1 cellular context compared by ENCODE assay signal in genomic region chr16:27179500-27180072, GRCh38.
TF ChIP-seq lines count a peak whose summit lies in the region.

No MANE protein-coding gene starts in this region.

TF ChIP-seq in K562, 482 proteins besides CTCF, POLR2A, EP300 and RAD21 (continued from another document and continues in another):
- no peak for TF ChIP-seq ATF4 (CRISPR knock-in tag; IDR thresholded peaks at IDR 0.05)
- TF ChIP-seq ZHX1 (conservative IDR thresholded peaks at IDR 0.05; ENCODE audit: low read length) = 0 out of 2 replicates have a peak, but pooled peaks have one; percentile 28
- TF ChIP-seq DEAF1 (CRISPR knock-in tag; IDR thresholded peaks at IDR 0.05) = peak; percentile 75
- peak in 1 of 2 experiments; percentile 46; a peak in 1 of 4 replicates for TF ChIP-seq RCOR1 (IDR thresholded peaks at IDR 0.05; ENCODE audit: borderline replicate concordance in 1 of 2, low read depth in 2 of 2, low read length in 2 of 2)
- TF ChIP-seq SRSF7 (optimal IDR thresholded peaks at IDR 0.05; ENCODE audit: low read depth, low read length) = no peak
- no peak for TF ChIP-seq RHOXF2B (CRISPR knock-in tag; conservative IDR thresholded peaks at IDR 0.05)
- peak; percentile 55; the same call in 1 of the 2 replicates for TF ChIP-seq CC2D1A (IDR thresholded peaks at IDR 0.05)
- TF ChIP-seq ELK1 (CRISPR knock-in tag; IDR thresholded peaks at IDR 0.05) = no peak
- TF ChIP-seq SMARCB1 (IDR thresholded peaks at IDR 0.05; ENCODE audit: insufficient read length, low read depth) = no peak
- TF ChIP-seq MCM5 (IDR thresholded peaks at IDR 0.05; ENCODE audit: low read depth) = no peak
- TF ChIP-seq ZNF165 (CRISPR knock-in tag; IDR thresholded peaks at IDR 0.05; ENCODE audit: borderline replicate concordance) = no peak
- no peak for TF ChIP-seq U2AF1 (optimal IDR thresholded peaks at IDR 0.05; ENCODE audit: low read depth, low read length)
- no peak for TF ChIP-seq MXD1 (CRISPR knock-in tag; IDR thresholded peaks at IDR 0.05; ENCODE audit: borderline replicate concordance, poor library complexity, severe bottlenecking)
- TF ChIP-seq ATF3 (IDR thresholded peaks at IDR 0.05) = peak; percentile 32; the same call in 1 of the 2 replicates
- TF ChIP-seq ATF3 (CRISPR knock-in tag; conservative IDR thresholded peaks at IDR 0.05) = no peak
- peak; percentile 48; the same call in 1 of the 2 replicates for TF ChIP-seq SPI1 (IDR thresholded peaks at IDR 0.05; ENCODE audit: borderline replicate concordance, low read depth, low read length)
- no peak for TF ChIP-seq NCOA6 (IDR thresholded peaks at IDR 0.05)
- peak; percentile 19 for TF ChIP-seq PRDM10 (IDR thresholded peaks at IDR 0.05; ENCODE audit: partially characterized antibody)
- TF ChIP-seq RB1 (IDR thresholded peaks at IDR 0.05; ENCODE audit: low read depth) = peak; percentile 72; the same call in 1 of the 2 replicates
- TF ChIP-seq NFXL1 (CRISPR knock-in tag; IDR thresholded peaks at IDR 0.05) = no peak
- no peak for TF ChIP-seq PML (IDR thresholded peaks at IDR 0.05; ENCODE audit: low read length)
- TF ChIP-seq FOXJ2 (tag; IDR thresholded peaks at IDR 0.05) = no peak
- 0 out of 2 replicates have a peak, but pooled peaks have one; percentile 13 for TF ChIP-seq ZKSCAN1 (IDR thresholded peaks at IDR 0.05; ENCODE audit: low read depth, low read length)
- no peak for TF ChIP-seq ZNF23 (CRISPR knock-in tag; IDR thresholded peaks at IDR 0.05)
- no peak for TF ChIP-seq BCL6 (CRISPR knock-in tag; IDR thresholded peaks at IDR 0.05)
- TF ChIP-seq CXXC5 (CRISPR knock-in tag; IDR thresholded peaks at IDR 0.05) = peak; percentile 44
- TF ChIP-seq PCBP1 (IDR thresholded peaks at IDR 0.05; ENCODE audit: low read depth, low read length, poor library complexity, severe bottlenecking) = no peak
- no peak for TF ChIP-seq ATF1 (CRISPR knock-in tag; IDR thresholded peaks at IDR 0.05)
- TF ChIP-seq ATF1 (tag; IDR thresholded peaks at IDR 0.05) = peak; percentile 31; the same call in 1 of the 2 replicates
- TF ChIP-seq ZNF175 (CRISPR knock-in tag; IDR thresholded peaks at IDR 0.05; ENCODE audit: low read depth) = no peak
- TF ChIP-seq ELF4 (CRISPR knock-in tag; IDR thresholded peaks at IDR 0.05) = 0 out of 2 replicates have a peak, but pooled peaks have one; percentile 31
- no peak for TF ChIP-seq PHTF2 (CRISPR knock-in tag; IDR thresholded peaks at IDR 0.05)
- TF ChIP-seq E2F3 (CRISPR knock-in tag; IDR thresholded peaks at IDR 0.05) = 0 out of 2 replicates have a peak, but pooled peaks have one; percentile 26
- peak; percentile 91 for TF ChIP-seq SMC3 (conservative IDR thresholded peaks at IDR 0.05; ENCODE audit: insufficient read depth, low read depth, low read length)
- 0 out of 2 replicates have a peak, but pooled peaks have one; percentile 33 for TF ChIP-seq HCFC1 (IDR thresholded peaks at IDR 0.05; ENCODE audit: low read depth, low read length)
- no peak for TF ChIP-seq MNT (conservative IDR thresholded peaks at IDR 0.05)
- peak; percentile 63 for TF ChIP-seq ATF7 (IDR thresholded peaks at IDR 0.05)
- TF ChIP-seq ARID3B (CRISPR knock-in tag; IDR thresholded peaks at IDR 0.05; ENCODE audit: borderline replicate concordance) = no peak
- TF ChIP-seq ZNF143 (CRISPR knock-in tag; IDR thresholded peaks at IDR 0.05) = no peak
- no peak for TF ChIP-seq RREB1 (CRISPR knock-in tag; IDR thresholded peaks at IDR 0.05)
